Comparison of ENCODE assay signal across 14 cellular contexts in the genomic region with DNA sequence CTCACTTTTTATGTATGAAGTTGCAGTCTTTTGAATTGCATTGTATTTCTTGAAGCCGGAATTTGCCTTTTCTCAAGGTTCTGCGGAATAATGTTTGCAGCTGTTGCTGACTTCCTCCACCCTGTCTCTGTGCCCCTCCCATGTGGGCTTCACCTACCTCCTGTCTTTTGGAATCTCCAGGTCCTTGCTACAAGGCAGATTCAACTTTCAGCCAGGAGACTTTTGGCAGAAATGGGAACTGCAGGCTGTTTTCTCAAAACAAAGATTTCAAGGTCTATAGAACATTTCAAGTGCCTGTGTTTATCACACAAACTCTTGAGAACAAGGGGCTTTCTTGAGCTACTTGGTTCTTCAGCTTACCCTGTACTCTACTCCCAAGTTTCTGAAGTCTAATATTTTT. TPM values are rescaled to one million over a fixed set of nuclear protein-coding genes. Genes with fewer than 3 reads are reported as not detected.
A peak's percentile ranks its signal among the peaks of the same experiment; 100 is the strongest.
DNase-seq lines count a peak whose midpoint lies in the region; ATAC-seq, FAIRE-seq and TF ChIP-seq lines count a peak whose summit lies in the region.
"Had no signal": no experiment of that assay in that cellular context is flagged by ENCODE, and none has a peak within 500 bp of the region (broad histone marks: within the 10 kb centered on the region; RNA-seq: fewer than 3 reads in every experiment).

No MANE protein-coding gene starts in this region.

- no peaks in the 10 kb centered on the region for H3K9me3 ChIP-seq in upper lobe of left lung

- no peak for TF ChIP-seq POLR2A in upper lobe of left lung (IDR thresholded peaks at IDR 0.05)

- ATAC-seq in upper lobe of left lung (ENCODE audit: low FRiP score in 2 of 2), result no peak
- ATAC-seq in activated CD8-positive, alpha-beta T cell treated with anti-CD3 and anti-CD28 coated beads for 36 hours, result no peak
- ATAC-seq: activated T-helper 17 cell treated with anti-CD3 and anti-CD28 coated beads, Interleukin-2, amount 50 U/mL, for 72 hours had no signal

- H3K4me3 ChIP-seq in GM12865 (ENCODE audit: low read depth, low read length) (no peak overlapping the region), bronchial epithelial cell (ENCODE audit: low read depth, low read length) (no peak overlapping the region), upper lobe of left lung (no peak overlapping the region)

- no peaks in the 10 kb centered on the region for H3K9me3 Mint-ChIP-seq in mesothelial cell of epicardium
- H3K9me3 Mint-ChIP-seq in activated CD8-positive, alpha-beta T cell treated with anti-CD3 and anti-CD28 coated beads for 36 hours, result no peaks in the 10 kb centered on the region
- H3K9me3 Mint-ChIP-seq: activated CD4-positive, alpha-beta T cell treated with anti-CD3 and anti-CD28 coated beads, Interleukin-2, amount 10 ng/mL, durations not matched to agents 7 days and 5 days; activated T-helper 17 cell treated with anti-CD3 and anti-CD28 coated beads, Interleukin-2, amount 50 U/mL, for 72 hours; brain; CD8-positive, alpha-beta memory T cell had no signal

- TF ChIP-seq EP300 in upper lobe of left lung (IDR thresholded peaks at IDR 0.05), result no peak

- intact Hi-C loops in activated CD8-positive, alpha-beta T cell treated with anti-CD3 and anti-CD28 coated beads for 36 hours (cut with micrococcal nuclease), result no loop called here

- H3K36me3 ChIP-seq in bronchial epithelial cell (ENCODE audit: control insufficient read depth, insufficient read depth, low read length) (no peaks in the 10 kb centered on the region), upper lobe of left lung (peaks cover 0 to 10% (median 0%) of the 10 kb centered on the region in 4 donors)

- POLR2A ChIA-PET in activated CD8-positive, alpha-beta T cell treated with anti-CD3 and anti-CD28 coated beads for 36 hours (lab: Charles Lee), result interaction anchor here (0.7 to 1.0 kb wide), 2 partner anchors 12 to 28 kb away, joined by 3 to 4 read pairs; no protein-coding TSS in a partner anchor

- H3K4me1 Mint-ChIP-seq in mesothelial cell of epicardium, result peaks cover 26% of the 10 kb centered on the region
- H3K4me1 Mint-ChIP-seq in activated CD8-positive, alpha-beta T cell treated with anti-CD3 and anti-CD28 coated beads for 36 hours (ENCODE audit: low read depth), result peaks cover 19% of the 10 kb centered on the region

- no peaks in the 10 kb centered on the region for H3K27me3 ChIP-seq in bronchial epithelial cell (ENCODE audit: control insufficient read depth, insufficient read depth, low read length)
- H3K27me3 ChIP-seq in upper lobe of left lung, result no peaks in the 10 kb centered on the region

- DNase-seq in GM12865 (ENCODE audit: low read depth) (no peak), LHCN-M2 (ENCODE audit: low read depth) (peak; percentile 33), bronchial epithelial cell (ENCODE audit: low read depth) (peak; percentile 8), mesothelial cell of epicardium (ENCODE audit: low spot score in 2 of 2, unreplicated experiment in 2 of 2) (no peak), GM19239 (ENCODE audit: insufficient read length, low spot score) (no peak), upper lobe of left lung (no peak), CD1c-positive myeloid dendritic cell (ENCODE audit: extremely low spot score) (no peak)
- DNase-seq in activated CD8-positive, alpha-beta T cell treated with anti-CD3 and anti-CD28 coated beads for 36 hours, result no peak
- DNase-seq: activated CD4-positive, alpha-beta T cell treated with anti-CD3 and anti-CD28 coated beads, Interleukin-2, amount 10 ng/mL, durations not matched to agents 7 days and 5 days; CD8-positive, alpha-beta memory T cell; erythroblast; NCI-H1105 treated with DMSO at 0.1 percent for 48 hours had no signal

- 66 to 71% methylated on average over 2 of the region's 2 CpGs for WGBS in upper lobe of left lung, 2 donors

- no peak overlapping the region for H3K4me3 Mint-ChIP-seq in mesothelial cell of epicardium
- no peak overlapping the region for H3K4me3 Mint-ChIP-seq in activated CD8-positive, alpha-beta T cell treated with anti-CD3 and anti-CD28 coated beads for 36 hours
- H3K4me3 Mint-ChIP-seq: activated CD4-positive, alpha-beta T cell treated with anti-CD3 and anti-CD28 coated beads, Interleukin-2, amount 10 ng/mL, durations not matched to agents 7 days and 5 days; activated T-helper 17 cell treated with anti-CD3 and anti-CD28 coated beads, Interleukin-2, amount 50 U/mL, for 72 hours; brain; CD8-positive, alpha-beta memory T cell had no signal

- peaks cover 16% of the 10 kb centered on the region for H3K36me3 Mint-ChIP-seq in mesothelial cell of epicardium
- H3K36me3 Mint-ChIP-seq in activated CD8-positive, alpha-beta T cell treated with anti-CD3 and anti-CD28 coated beads for 36 hours (ENCODE audit: low read depth), result peaks cover 15% of the 10 kb centered on the region

- FAIRE-seq in bronchial epithelial cell (lab: Jason Lieb, UNC) (no peak), GM19239 (lab: Jason Lieb, UNC) (no peak)

- H3K27ac Mint-ChIP-seq in mesothelial cell of epicardium, result no peak overlapping the region
- no peak overlapping the region for H3K27ac Mint-ChIP-seq in activated CD8-positive, alpha-beta T cell treated with anti-CD3 and anti-CD28 coated beads for 36 hours
- H3K27ac Mint-ChIP-seq: activated CD4-positive, alpha-beta T cell treated with anti-CD3 and anti-CD28 coated beads, Interleukin-2, amount 10 ng/mL, durations not matched to agents 7 days and 5 days; activated T-helper 17 cell treated with anti-CD3 and anti-CD28 coated beads, Interleukin-2, amount 50 U/mL, for 72 hours; brain; CD8-positive, alpha-beta memory T cell had no signal

- CTCF ChIA-PET in activated CD8-positive, alpha-beta T cell treated with anti-CD3 and anti-CD28 coated beads for 36 hours (lab: Charles Lee), result interaction anchor here (1.2 to 1.3 kb wide), 2 partner anchors 13 to 45 kb away, joined by 3 to 6 read pairs; no protein-coding TSS in a partner anchor

- no peak overlapping the region for H3K27ac ChIP-seq in upper lobe of left lung

- H3K4me1 ChIP-seq in upper lobe of left lung, result peaks cover 0 to 6% (median 1%) of the 10 kb centered on the region in 4 donors

- H3K27me3 Mint-ChIP-seq in mesothelial cell of epicardium (ENCODE audit: low read depth), result no peaks in the 10 kb centered on the region
- no peaks in the 10 kb centered on the region for H3K27me3 Mint-ChIP-seq in activated CD8-positive, alpha-beta T cell treated with anti-CD3 and anti-CD28 coated beads for 36 hours
- H3K27me3 Mint-ChIP-seq: activated CD4-positive, alpha-beta T cell treated with anti-CD3 and anti-CD28 coated beads, Interleukin-2, amount 10 ng/mL, durations not matched to agents 7 days and 5 days; activated T-helper 17 cell treated with anti-CD3 and anti-CD28 coated beads, Interleukin-2, amount 50 U/mL, for 72 hours; CD8-positive, alpha-beta memory T cell had no signal

- TF ChIP-seq CTCF in GM12865 (IDR thresholded peaks at IDR 0.05; ENCODE audit: insufficient read depth, low read depth, low read length, missing control alignments) (peak; percentile 8), bronchial epithelial cell (IDR thresholded peaks at IDR 0.05; ENCODE audit: insufficient read depth, low read length, severe bottlenecking) (no peak), mesothelial cell of epicardium (IDR thresholded peaks at IDR 0.05; ENCODE audit: unreplicated experiment) (peak; percentile 42), upper lobe of left lung (IDR thresholded peaks at IDR 0.05) (peak in 2 of 6 experiments; percentile 5 to 32)
- TF ChIP-seq CTCF in activated CD8-positive, alpha-beta T cell treated with anti-CD3 and anti-CD28 coated beads for 36 hours (IDR thresholded peaks at IDR 0.05), result no peak

RNA-seq across cellular contexts. Expression of gene ZNF236, which starts 25.6 kb away (rescaled TPM):
- total RNA-seq in LHCN-M2 (2014; rRNA removed), result 5.9 and 6.4 TPM in 2 replicates
- 2.5 TPM for polyA plus RNA-seq in LHCN-M2 (2012)
- 5.3 and 6.4 TPM in 2 replicates for total RNA-seq in bronchial epithelial cell
- 30.8 to 32.5 TPM (median 30.8 TPM) in 3 replicates for total RNA-seq in mesothelial cell of epicardium
- 10 to 100 TPM in 5 of 6 donors, 1 to 10 TPM in 1; 9.0 to 27.2 (median 14.8) TPM for total RNA-seq in upper lobe of left lung
- total RNA-seq in activated CD8-positive, alpha-beta T cell treated with anti-CD3 and anti-CD28 coated beads for 36 hours, result 10 to 100 TPM; 12.7 to 15.2 TPM

Comparison
In these comparisons a context has a peak if more than half of its experiments do, and no peak if none do; other contexts are left out.
1. DNase-seq: peak in LHCN-M2 (single experiment) and bronchial epithelial cell (single experiment); none in GM12865 (single experiment), mesothelial cell of epicardium (0 of 2), GM19239 (single experiment), upper lobe of left lung (0 of 2), activated CD8-positive, alpha-beta T cell treated with anti-CD3 and anti-CD28 coated beads for 36 hours (single experiment) and CD1c-positive myeloid dendritic cell (single experiment).
2. CTCF ChIP-seq: peak in GM12865 (single experiment) and mesothelial cell of epicardium (single experiment); none in bronchial epithelial cell (single experiment) and activated CD8-positive, alpha-beta T cell treated with anti-CD3 and anti-CD28 coated beads for 36 hours (single experiment).